Comparison of ENCODE assay signal across 9 cellular contexts in the genomic region with DNA sequence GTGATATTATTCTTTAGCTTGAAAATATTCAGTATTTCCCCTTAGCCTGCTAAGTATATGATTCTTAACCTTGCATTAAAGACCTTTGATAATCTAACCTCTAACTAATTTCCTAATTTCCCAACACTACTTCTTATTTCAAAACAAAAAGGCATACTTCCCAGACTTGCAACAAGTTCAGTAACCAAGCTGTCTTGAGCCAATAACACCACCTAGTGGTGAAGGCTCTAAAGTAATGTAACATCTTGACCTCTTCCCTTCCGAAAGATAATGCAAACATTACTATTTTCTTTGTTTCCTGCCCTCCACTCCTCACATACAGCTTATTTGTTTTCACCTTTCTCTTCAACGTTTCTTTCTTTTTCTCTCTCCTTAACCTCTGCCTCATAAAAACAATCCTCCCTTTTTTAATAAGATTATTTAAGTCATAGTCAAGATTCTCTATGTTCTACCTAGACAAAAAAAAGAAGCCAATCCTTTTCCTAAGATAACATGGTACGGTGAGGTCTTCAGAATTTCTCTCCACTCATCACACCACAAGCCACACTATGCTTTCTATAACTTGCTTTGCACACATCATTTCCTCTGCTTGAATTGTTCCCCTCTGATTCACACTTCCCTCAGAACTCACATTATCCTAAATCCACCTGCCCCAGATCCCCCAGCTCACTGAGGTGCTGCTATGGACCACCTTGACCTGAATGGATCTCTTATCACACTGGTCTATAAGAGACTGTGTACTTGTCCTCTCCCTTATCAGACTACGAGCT. TPM values are rescaled to one million over a fixed set of nuclear protein-coding genes. Genes with fewer than 3 reads are reported as not detected.
A peak's percentile ranks its signal among the peaks of the same experiment; 100 is the strongest.
DNase-seq lines count a peak whose midpoint lies in the region; ATAC-seq and TF ChIP-seq lines count a peak whose summit lies in the region.
"Had no signal": no experiment of that assay in that cellular context is flagged by ENCODE, and none has a peak within 500 bp of the region (broad histone marks: within the 10 kb centered on the region; RNA-seq: fewer than 3 reads in every experiment).

No MANE protein-coding gene starts in this region.

- DNase-seq in heart right ventricle: no peak
- DNase-seq in right cardiac atrium: no peak
- peak in 1 of 2 experiments; percentile 11 for DNase-seq in PC-9
- DNase-seq in fibroblast of gingiva (ENCODE audit: low read depth): peak; percentile 43
- DNase-seq in upper lobe of right lung: no peak
- no peak for DNase-seq in hypothalamus (lab: John Stamatoyannopoulos, UW)
- DNase-seq in activated effector memory CD4-positive, alpha-beta T cell treated with anti-CD3 and anti-CD28 coated beads, Interleukin-2, amount 50 U/mL, for 16 hours: no peak
- DNase-seq in DMS79 treated with DMSO at 0.1 percent for 48 hours (lab: John Stamatoyannopoulos, UW): no peak

- ATAC-seq in heart right ventricle (no peak), right cardiac atrium (no peak), upper lobe of right lung (no peak)

- peaks cover 0 to 40% (median 8%) of the 10 kb centered on the region in 7 donors for H3K27me3 ChIP-seq in heart right ventricle
- H3K27me3 ChIP-seq in right cardiac atrium (ENCODE audit: control insufficient read depth, insufficient read depth): no peaks in the 10 kb centered on the region
- no peaks in the 10 kb centered on the region for H3K27me3 ChIP-seq in PC-9 (ENCODE audit: insufficient read depth, low read depth)
- H3K27me3 ChIP-seq in upper lobe of right lung: peaks cover 3% of the 10 kb centered on the region

- peaks cover 0 to 51% (median 7%) of the 10 kb centered on the region in 9 donors for H3K4me1 ChIP-seq in heart right ventricle
- H3K4me1 ChIP-seq in right cardiac atrium (ENCODE audit: control insufficient read depth, insufficient read depth, low read length): no peaks in the 10 kb centered on the region
- H3K4me1 ChIP-seq in PC-9 (replicated peaks; ENCODE audit: insufficient read depth): peaks cover 6% of the 10 kb centered on the region; the same call in 1 of the 2 replicates
- no peaks in the 10 kb centered on the region for H3K4me1 ChIP-seq in upper lobe of right lung

- no peaks in the 10 kb centered on the region for H3K36me3 ChIP-seq in heart right ventricle
- H3K36me3 ChIP-seq in PC-9 (ENCODE audit: low read depth): no peaks in the 10 kb centered on the region
- no peaks in the 10 kb centered on the region for H3K36me3 ChIP-seq in upper lobe of right lung

- H3K79me2 ChIP-seq in PC-9 (ENCODE audit: low read depth): peaks cover 63% of the 10 kb centered on the region

- intact Hi-C loops in heart right ventricle (cut with DNase I): loop anchor here in 8 of 10 donors (5.0 to 10.0 kb wide), 5 partner anchors 48 to 225 kb away; no protein-coding TSS in a partner anchor
- intact Hi-C loops in right cardiac atrium (cut with DNase I): loop anchor here in 2 of 4 donors (5.0 to 10.0 kb wide), 2 partner anchors 43 to 55 kb away; no protein-coding TSS in a partner anchor
- intact Hi-C loops in PC-9 (cut with micrococcal nuclease; ENCODE audit: unreplicated experiment): loop anchor here (10.0 kb wide), 3 partner anchors 245 to 595 kb away; no protein-coding TSS in a partner anchor
- intact Hi-C loops in upper lobe of right lung (cut with DNase I): no loop called here

- H2AFZ ChIP-seq in PC-9: no peak overlapping the region

- H3K4me3 ChIP-seq in heart right ventricle (no peak overlapping the region), right cardiac atrium (ENCODE audit: low read length) (no peak overlapping the region), PC-9 (no peak overlapping the region), upper lobe of right lung (no peak overlapping the region)

- 75 to 79% methylated on average over 4 of the region's 4 CpGs for WGBS in heart right ventricle, 2 donors
- 78% methylated on average over 4 of the region's 4 CpGs for WGBS in right cardiac atrium

- TF ChIP-seq CTCF in heart right ventricle (IDR thresholded peaks at IDR 0.05) (peak in 7 of 9 donors; percentile 26 to 43 (median 32)), PC-9 (conservative IDR thresholded peaks at IDR 0.05) (peak; percentile 61), upper lobe of right lung (IDR thresholded peaks at IDR 0.05) (peak; percentile 29)

- CTCF ChIA-PET in PC-9 (lab: Charles Lee): no interaction called here

- no peaks in the 10 kb centered on the region; the same call in 1 of the 2 replicates for H3F3A ChIP-seq in PC-9 (ENCODE audit: insufficient read depth, low read depth)

- no peak overlapping the region for H3K4me2 ChIP-seq in PC-9

- POLR2A ChIA-PET in PC-9 (lab: Charles Lee; ENCODE audit: unreplicated experiment): no interaction called here

- H4K20me1 ChIP-seq in PC-9 (ENCODE audit: insufficient read depth): no peaks in the 10 kb centered on the region

- BruUV-seq in PC-9 (replicated peaks; lab: Mats Ljungman, UMichigan): no TSS peak

- H3K27ac ChIP-seq in heart right ventricle (no peak overlapping the region), right cardiac atrium (ENCODE audit: low read length) (no peak overlapping the region), PC-9 (no peak overlapping the region), upper lobe of right lung (no peak overlapping the region)

- peaks cover 0 to 25% (median 14%) of the 10 kb centered on the region in 11 donors for H3K9me3 ChIP-seq in heart right ventricle
- no peaks in the 10 kb centered on the region for H3K9me3 ChIP-seq in right cardiac atrium (ENCODE audit: control insufficient read depth, low read length)
- H3K9me3 ChIP-seq in PC-9 (ENCODE audit: insufficient read depth, low read depth): peaks cover 5% of the 10 kb centered on the region; the same call in 1 of the 2 replicates
- H3K9me3 ChIP-seq in upper lobe of right lung: peaks cover 4% of the 10 kb centered on the region

- H3K9me2 ChIP-seq in PC-9 (ENCODE audit: insufficient read depth): no peaks in the 10 kb centered on the region; the same call in 1 of the 2 replicates

RNA-seq across cellular contexts. Expression of a gene that starts 3.5 kb away (rescaled TPM):
- total RNA-seq in heart right ventricle (100 to 1,000 TPM in 3 of 10 donors, 10 to 100 TPM in 7; 48.5 to 131 (median 82.8) TPM), right cardiac atrium (10 to 100 TPM; 76.7 to 95.2 (median 82.9) TPM), PC-9 (2021) (59.5 and 73.2 TPM in 2 replicates), upper lobe of right lung (84.3 TPM)
- polyA plus RNA-seq in heart right ventricle (10 to 100 TPM; 20.4 to 43.2 TPM), right cardiac atrium (29.7 TPM)
- total RNA-seq: activated CD8-positive, alpha-beta memory T cell treated with anti-CD3 and anti-CD28 coated beads for 36 hours had no signal
